In genomic region chr1:223123238-223123976, GRCh38 we compare ENCODE assay signal across 8 cellular contexts. TPM values are rescaled to one million over a fixed set of nuclear protein-coding genes. Genes with fewer than 3 reads are reported as not detected.
A peak's percentile ranks its signal among the peaks of the same experiment; 100 is the strongest.
DNase-seq lines count a peak whose midpoint lies in the region; ATAC-seq and TF ChIP-seq lines count a peak whose summit lies in the region.

No MANE protein-coding gene starts in this region.

- H3K4me3 Mint-ChIP-seq in activated CD4-positive, alpha-beta T cell treated with anti-CD3 and anti-CD28 coated beads for 36 hours = peak overlapping the region; percentile 43

- H3K9me3 ChIP-seq in colonic mucosa = no peaks in the 10 kb centered on the region

- CTCF ChIA-PET in activated CD4-positive, alpha-beta T cell treated with anti-CD3 and anti-CD28 coated beads for 36 hours (lab: Charles Lee) = interaction anchor here (0.6 to 5.6 kb wide), 40 partner anchors 9 to 433 kb away, joined by 3 to 72 read pairs (median 4); partner anchors contain the start of gene TLR5

- ATAC-seq in GM18907 (IDR thresholded peaks at IDR 0.05; ENCODE audit: unreplicated experiment) = peak; percentile 91
- ATAC-seq in HG03135 (IDR thresholded peaks at IDR 0.05; ENCODE audit: unreplicated experiment) = peak; percentile 87
- ATAC-seq in activated CD4-positive, alpha-beta T cell treated with anti-CD3 and anti-CD28 coated beads for 36 hours = peak; percentile 87

- H3K36me3 ChIP-seq in colonic mucosa = no peaks in the 10 kb centered on the region

- H3K4me1 ChIP-seq in colonic mucosa = no peaks in the 10 kb centered on the region

- H3K27ac ChIP-seq in colonic mucosa = no peak overlapping the region

- DNase-seq in AG10803 (ENCODE audit: low read depth) = peak; percentile 54
- peak; percentile 80 for DNase-seq in NCI-H345 treated with DMSO at 0.1 percent for 48 hours (lab: John Stamatoyannopoulos, UW; ENCODE audit: unreplicated experiment)
- peak; percentile 84 for DNase-seq in activated CD4-positive, alpha-beta T cell treated with anti-CD3 and anti-CD28 coated beads for 36 hours
- peak; percentile 75 for DNase-seq in colonic mucosa
- peak; percentile 72 to 73 for DNase-seq in lung microvascular endothelial cell (ENCODE audit: low read depth in 2 of 2)
- DNase-seq in stimulated activated CD8-positive, alpha-beta memory T cell treated with anti-CD3 and anti-CD28 coated beads, Interleukin-15, amount 100 ng/mL, for 4 hours (ENCODE audit: low read depth in 2 of 2) = peak; percentile 29 to 43

- H3K4me3 ChIP-seq in AG10803 (ENCODE audit: low read length) (peak overlapping the region; percentile 7; the same call in 1 of the 2 replicates), colonic mucosa (peak overlapping the region; percentile 36)

- intact Hi-C loops in activated CD4-positive, alpha-beta T cell treated with anti-CD3 and anti-CD28 coated beads for 36 hours (cut with DNase I, micrococcal nuclease) = loop anchor here (1.0 to 5.0 kb wide), 4 partner anchors 331 to 658 kb away; partner anchors contain the start of gene FAM177B (in 1 of the 2)
- intact Hi-C loops in colonic mucosa (cut with DNase I) = no loop called here

- H3K27ac Mint-ChIP-seq in activated CD4-positive, alpha-beta T cell treated with anti-CD3 and anti-CD28 coated beads for 36 hours = no peak overlapping the region

- no peaks in the 10 kb centered on the region for H3K36me3 Mint-ChIP-seq in activated CD4-positive, alpha-beta T cell treated with anti-CD3 and anti-CD28 coated beads for 36 hours (ENCODE audit: low read depth)

- H3K4me1 Mint-ChIP-seq in activated CD4-positive, alpha-beta T cell treated with anti-CD3 and anti-CD28 coated beads for 36 hours = peaks cover 6% of the 10 kb centered on the region

- H3K9ac ChIP-seq in colonic mucosa (ENCODE audit: low read depth in 2 of 2, low read length in 2 of 2) = no peak overlapping the region

- no peaks in the 10 kb centered on the region for H3K9me3 Mint-ChIP-seq in activated CD4-positive, alpha-beta T cell treated with anti-CD3 and anti-CD28 coated beads for 36 hours (ENCODE audit: low read depth)

- peak; percentile 96 for TF ChIP-seq CTCF in AG10803 (conservative IDR thresholded peaks at IDR 0.05; ENCODE audit: low read length)
- TF ChIP-seq CTCF in colonic mucosa (IDR thresholded peaks at IDR 0.05) = peak; percentile 82

- no peaks in the 10 kb centered on the region for H3K27me3 ChIP-seq in colonic mucosa

- H3K27me3 Mint-ChIP-seq in activated CD4-positive, alpha-beta T cell treated with anti-CD3 and anti-CD28 coated beads for 36 hours = peaks cover 2% of the 10 kb centered on the region

- POLR2A ChIA-PET in activated CD4-positive, alpha-beta T cell treated with anti-CD3 and anti-CD28 coated beads for 36 hours (lab: Charles Lee) = no interaction called here

RNA-seq across cellular contexts. Expression of gene TLR5, which starts 19.6 kb away (rescaled TPM):
- total RNA-seq in activated CD4-positive, alpha-beta T cell treated with anti-CD3 and anti-CD28 coated beads for 36 hours = under 1 TPM; 0.21 to 0.56 TPM
- total RNA-seq in colonic mucosa (1 to 10 TPM; 1.7 to 3.0 TPM), lung microvascular endothelial cell (under 0.01 and 0.20 TPM in 2 replicates)
